17 cellular contexts compared by ENCODE assay signal in genomic region chr3:181402347-181402746, GRCh38.
DNase-seq lines count a peak whose midpoint lies in the region; ATAC-seq and TF ChIP-seq lines count a peak whose summit lies in the region.
"Had no signal": no experiment of that assay in that cellular context is flagged by ENCODE, and none has a peak within 500 bp of the region (broad histone marks: within the 10 kb centered on the region; RNA-seq: fewer than 3 reads in every experiment).

No MANE protein-coding gene starts in this region.

- H4K20me1 ChIP-seq in PC-3 (ENCODE audit: low read length) = no peaks in the 10 kb centered on the region
- H4K20me1 ChIP-seq: BLaER1 had no signal

- intact Hi-C loops in PC-3 (cut with micrococcal nuclease) (no loop called here), left colon (cut with DNase I, micrococcal nuclease) (no loop called here), lower leg skin (cut with DNase I; ENCODE audit: low total_unique reads) (no loop called here), left ventricle myocardium inferior (cut with micrococcal nuclease) (no loop called here), breast epithelium (cut with DNase I; ENCODE audit: low total_unique reads) (no loop called here)

- H3K27me3 ChIP-seq in PC-3 (ENCODE audit: low read length) (peaks cover 6% of the 10 kb centered on the region; the same call in 1 of the 2 replicates), left ventricle myocardium inferior (ENCODE audit: low read depth) (no peaks in the 10 kb centered on the region), breast epithelium (no peaks in the 10 kb centered on the region)
- H3K27me3 ChIP-seq: BLaER1 had no signal

- H3K9me3 ChIP-seq in PC-3 (ENCODE audit: low read length) (no peaks in the 10 kb centered on the region), left ventricle myocardium inferior (replicated peaks) (no peaks in the 10 kb centered on the region), breast epithelium (no peaks in the 10 kb centered on the region)
- H3K9me3 ChIP-seq: BLaER1 had no signal

- CTCF ChIA-PET in HEK293T (lab: Yijun Ruan, JAX) = interaction anchor here (0.6 kb wide), 1 partner anchor 1219 kb away, joined by 4 read pairs; no protein-coding TSS in a partner anchor
- CTCF ChIA-PET in PC-3 (lab: Charles Lee) = no interaction called here

- H3K27ac ChIP-seq in PC-3 (ENCODE audit: low read length) (no peak overlapping the region), left ventricle myocardium inferior (replicated peaks) (no peak overlapping the region), breast epithelium (no peak overlapping the region)
- H3K27ac ChIP-seq: BLaER1, HL-60 had no signal

- no peak overlapping the region for H3K9ac ChIP-seq in PC-3 (ENCODE audit: low read length)
- H3K9ac ChIP-seq: BLaER1 had no signal

- BruUV-seq in PC-3 (replicated peaks; lab: Mats Ljungman, UMichigan) = no TSS peak

- TF ChIP-seq POLR2A in lower leg skin (IDR thresholded peaks at IDR 0.05) (no peak), breast epithelium (IDR thresholded peaks at IDR 0.05) (no peak)

- no peak for TF ChIP-seq CTCF in PC-3 (conservative IDR thresholded peaks at IDR 0.05; ENCODE audit: low read depth, low read length)
- TF ChIP-seq CTCF in lower leg skin (IDR thresholded peaks at IDR 0.05) = no peak
- no peak for TF ChIP-seq CTCF in left ventricle myocardium inferior (IDR thresholded peaks at IDR 0.05; ENCODE audit: borderline replicate concordance)
- TF ChIP-seq CTCF in breast epithelium (IDR thresholded peaks at IDR 0.05) = no peak

- H3K4me2 ChIP-seq in PC-3 (ENCODE audit: low read length) = no peak overlapping the region
- H3K4me2 ChIP-seq: BLaER1, GM23338 had no signal

- H3K36me3 ChIP-seq in PC-3 (ENCODE audit: low read depth, low read length) = no peaks in the 10 kb centered on the region
- no peaks in the 10 kb centered on the region for H3K36me3 ChIP-seq in left ventricle myocardium inferior
- no peaks in the 10 kb centered on the region for H3K36me3 ChIP-seq in breast epithelium
- H3K36me3 ChIP-seq: BLaER1 had no signal

- 41 to 50% methylated on average over 3 of the region's 3 CpGs for WGBS in lower leg skin, 2 donors

- no peaks in the 10 kb centered on the region for H3K79me2 ChIP-seq in PC-3 (ENCODE audit: low read length)

- POLR2A ChIA-PET in HEK293T (lab: Yijun Ruan, JAX) = no interaction called here
- POLR2A ChIA-PET in PC-3 (lab: Charles Lee; ENCODE audit: unreplicated experiment) = no interaction called here

- DNase-seq in HEK293T (ENCODE audit: extremely low spot score) = peak; percentile 16
- peak; percentile 8 for DNase-seq in PC-3
- DNase-seq in left colon = peak; percentile 30 to 37
- no peak for DNase-seq in stimulated activated CD4-positive, alpha-beta T cell treated with anti-CD3 and anti-CD28 coated beads, Interleukin-2, amount 100 ng/mL, for 48 hours
- DNase-seq in lower leg skin (ENCODE audit: low spot score in 2 of 2) = no peak
- DNase-seq in left ventricle myocardium inferior = no peak
- DNase-seq in breast epithelium (ENCODE audit: low spot score in 2 of 2) = no peak
- DNase-seq: 8988T; CD4-positive, alpha-beta memory T cell; DMS153; DMS79; GF-D8; H7 had no signal

- no peak overlapping the region for H2AFZ ChIP-seq in PC-3 (ENCODE audit: low read length)
- H2AFZ ChIP-seq: GM23338 had no signal

- no peak for ATAC-seq in PC-3
- peak; percentile 97 for ATAC-seq in left colon
- ATAC-seq: GM23338, HCT116 had no signal

- H3K4me3 ChIP-seq in PC-3 (ENCODE audit: low read length) = no peak overlapping the region
- no peak overlapping the region for H3K4me3 ChIP-seq in lower leg skin (ENCODE audit: low read depth, poor library complexity, severe bottlenecking)
- no peak overlapping the region for H3K4me3 ChIP-seq in left ventricle myocardium inferior
- H3K4me3 ChIP-seq in breast epithelium = no peak overlapping the region
- H3K4me3 ChIP-seq: BLaER1, GM23338 had no signal

- no peaks in the 10 kb centered on the region for H3F3A ChIP-seq in PC-3 (ENCODE audit: low read length, unreplicated experiment)

- no peaks in the 10 kb centered on the region for H3K9me2 ChIP-seq in PC-3 (replicated peaks; ENCODE audit: low read length)

- no peaks in the 10 kb centered on the region for H3K4me1 ChIP-seq in PC-3 (ENCODE audit: insufficient read depth, low read length)
- no peaks in the 10 kb centered on the region for H3K4me1 ChIP-seq in left ventricle myocardium inferior
- no peaks in the 10 kb centered on the region for H3K4me1 ChIP-seq in breast epithelium

TF ChIP-seq in HEK293T, 16 proteins besides CTCF, POLR2A, EP300 and RAD21:
- TF ChIP-seq PKNOX1 (IDR thresholded peaks at IDR 0.05) (0 out of 2 replicates have a peak, but pooled peaks have one; percentile 4), NFRKB (IDR thresholded peaks at IDR 0.05) (no peak), FOXA1 (IDR thresholded peaks at IDR 0.05) (no peak)

Comparison
In these comparisons a context has a peak if more than half of its experiments do, and no peak if none do; other contexts are left out.
1. DNase-seq: peak in HEK293T (single experiment), PC-3 (single experiment) and left colon (2 of 2); none in stimulated activated CD4-positive, alpha-beta T cell treated with anti-CD3 and anti-CD28 coated beads, Interleukin-2, amount 100 ng/mL, for 48 hours (0 of 2), lower leg skin (0 of 2), left ventricle myocardium inferior (single experiment) and breast epithelium (0 of 2).